In the genomic region with DNA sequence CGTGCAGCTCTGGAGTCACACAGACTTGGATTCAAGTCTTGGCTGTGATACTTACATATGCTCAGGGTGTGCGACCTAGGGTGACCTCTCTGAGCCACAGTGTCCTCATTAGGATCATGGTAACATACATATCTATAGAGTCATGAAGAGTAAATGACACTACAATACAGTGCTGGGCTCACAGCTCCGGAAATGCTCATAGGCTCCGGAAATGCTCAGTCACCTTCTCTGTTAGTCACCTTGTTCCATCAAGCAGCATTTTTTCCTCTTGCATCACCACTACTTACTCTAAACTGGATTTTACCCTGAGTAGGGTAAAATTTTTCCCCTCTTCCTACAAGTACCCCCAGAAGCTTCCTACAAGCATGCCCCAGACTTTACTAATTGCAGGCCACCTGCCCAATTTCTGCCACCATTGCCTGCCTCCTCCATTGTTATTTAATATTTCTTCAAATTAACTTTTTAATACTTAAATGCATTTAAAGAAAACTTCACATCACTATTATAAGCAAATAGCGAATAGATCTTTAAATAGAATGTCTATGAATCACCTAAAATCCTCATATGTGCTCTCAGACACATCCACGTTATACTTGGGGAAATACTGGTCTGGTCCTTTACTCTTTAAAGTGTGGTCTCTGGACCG, we compare ENCODE assay signal across 1 cellular context.
TF ChIP-seq lines count a peak whose summit lies in the region.

No MANE protein-coding gene starts in this region.

TF ChIP-seq in HCT116, 20 proteins besides CTCF, POLR2A, EP300 and RAD21 (continued from another document):
- TF ChIP-seq TCF7L2 (IDR thresholded peaks at IDR 0.05; ENCODE audit: borderline replicate concordance, extremely low read depth, insufficient read depth, insufficient read length) (peak; percentile 79), YY1 (IDR thresholded peaks at IDR 0.05; ENCODE audit: extremely low read depth, insufficient replicate concordance, low read depth, low read length) (peak; percentile 45), POLR2AphosphoS5 (IDR thresholded peaks at IDR 0.05; ENCODE audit: low read depth, low read length) (peak; percentile 87)
TF ChIP-seq in HCT116: peak in this region for 3.
